8 cellular contexts compared by ENCODE assay signal in the genomic region with DNA sequence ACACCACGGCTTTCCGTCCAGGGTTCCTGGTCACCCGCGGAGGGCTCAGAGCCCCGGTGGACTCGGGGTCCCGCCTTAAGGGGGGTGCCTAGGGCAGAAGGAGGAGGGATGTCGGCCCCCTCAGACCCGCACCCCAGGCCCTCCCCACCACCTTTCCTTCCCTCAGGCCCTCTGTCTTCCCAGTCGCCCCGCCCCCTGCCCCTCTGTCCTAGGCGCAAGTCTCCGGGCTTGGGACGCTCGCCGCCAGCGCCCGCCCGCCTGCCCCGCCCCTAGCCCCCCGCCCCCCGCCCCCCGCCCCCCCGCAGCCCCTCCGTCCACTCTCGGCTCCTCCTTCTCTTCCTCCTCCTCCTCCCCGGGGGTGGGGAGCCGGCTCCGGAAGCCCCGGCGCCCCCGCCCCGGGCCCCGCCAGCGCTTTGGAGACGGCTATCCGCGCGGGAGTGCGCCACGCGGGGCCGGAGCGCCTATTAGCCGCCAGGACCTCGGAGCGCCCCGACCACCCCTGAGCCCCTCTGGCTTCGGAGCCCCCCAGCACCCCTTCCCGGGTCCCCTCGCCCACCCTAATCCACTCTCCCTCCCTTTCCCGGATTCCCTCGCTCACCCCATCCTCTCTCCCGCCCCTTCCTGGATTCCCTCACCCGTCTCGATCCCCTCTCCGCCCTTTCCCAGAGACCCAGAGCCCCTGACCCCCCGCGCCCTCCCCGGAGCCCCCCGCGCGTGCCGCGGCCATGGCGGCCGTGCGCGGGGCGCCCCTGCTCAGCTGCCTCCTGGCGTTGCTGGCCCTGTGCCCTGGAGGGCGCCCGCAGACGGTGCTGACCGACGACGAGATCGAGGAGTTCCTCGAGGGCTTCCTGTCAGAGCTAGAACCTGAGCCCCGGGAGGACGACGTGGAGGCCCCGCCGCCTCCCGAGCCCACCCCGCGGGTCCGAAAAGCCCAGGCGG. TPM values are rescaled to one million over a fixed set of nuclear protein-coding genes. Genes with fewer than 3 reads are reported as not detected.
DNase-seq lines count a peak whose midpoint lies in the region; ATAC-seq and TF ChIP-seq lines count a peak whose summit lies in the region.

Gene AEBP1, plus strand, starts transcription at position 405 of the 939 bp plus-strand sequence. Its CDS starts 321 bp downstream, at position 726.

- H3K27ac Mint-ChIP-seq in activated naive CD8-positive, alpha-beta T cell treated with anti-CD3 and anti-CD28 coated beads for 36 hours = peak within 1 kb of the TSS; percentile 66

- H3K4me3 ChIP-seq in right cardiac atrium (ENCODE audit: low read length) = peak within 1 kb of the TSS; percentile 65
- H3K4me3 ChIP-seq in retinal pigment epithelial cell (ENCODE audit: low read length) = peak within 1 kb of the TSS; percentile 46

- peak within 1 kb of the TSS; percentile 86 for H3K4me3 Mint-ChIP-seq in activated naive CD8-positive, alpha-beta T cell treated with anti-CD3 and anti-CD28 coated beads for 36 hours

- peaks cover 15% of the 10 kb centered on the region for H3K4me1 Mint-ChIP-seq in activated naive CD8-positive, alpha-beta T cell treated with anti-CD3 and anti-CD28 coated beads for 36 hours

- H3K27me3 ChIP-seq in right cardiac atrium (ENCODE audit: control insufficient read depth, insufficient read depth) = no peaks in the 10 kb centered on the region

- ATAC-seq in right cardiac atrium (peak; percentile 38 to 60), GM18511 (IDR thresholded peaks at IDR 0.05; ENCODE audit: unreplicated experiment) (no peak), GM21360 (IDR thresholded peaks at IDR 0.05; ENCODE audit: unreplicated experiment) (no peak)

- H3K36me3 Mint-ChIP-seq in activated naive CD8-positive, alpha-beta T cell treated with anti-CD3 and anti-CD28 coated beads for 36 hours = peaks cover 2% of the 10 kb centered on the region

- H3K9me3 ChIP-seq in right cardiac atrium (ENCODE audit: control insufficient read depth, low read length) = no peaks in the 10 kb centered on the region

- DNase-seq in stimulated activated CD4-positive, alpha-beta T cell treated with anti-CD3 and anti-CD28 coated beads, Interleukin-2, amount 100 ng/mL, for 4 hours (ENCODE audit: low read depth) = peak; percentile 44
- no peak for DNase-seq in stimulated activated CD4-positive, alpha-beta T cell treated with anti-CD3 and anti-CD28 coated beads, Interleukin-2, amount 100 ng/mL, for 48 hours
- DNase-seq in activated naive CD8-positive, alpha-beta T cell treated with anti-CD3 and anti-CD28 coated beads for 36 hours = peak; percentile 53
- DNase-seq in right cardiac atrium (peak; percentile 60 to 83 (median 81)), retinal pigment epithelial cell (ENCODE audit: low read depth) (no peak), T1000 (lab: John Stamatoyannopoulos, UW) (no peak)

- H3K9me3 Mint-ChIP-seq in activated naive CD8-positive, alpha-beta T cell treated with anti-CD3 and anti-CD28 coated beads for 36 hours = no peaks in the 10 kb centered on the region

- no peaks in the 10 kb centered on the region for H3K4me1 ChIP-seq in right cardiac atrium (ENCODE audit: control insufficient read depth, insufficient read depth, low read length)

- no peaks in the 10 kb centered on the region for H3K27me3 Mint-ChIP-seq in activated naive CD8-positive, alpha-beta T cell treated with anti-CD3 and anti-CD28 coated beads for 36 hours

- 3% methylated on average over 88 of the region's 89 CpGs for WGBS in right cardiac atrium

- intact Hi-C loops in right cardiac atrium (cut with DNase I) = no loop called here

- peak within 1 kb of the TSS; percentile 42 for H3K27ac ChIP-seq in right cardiac atrium (ENCODE audit: low read length)

- TF ChIP-seq CTCF in retinal pigment epithelial cell (conservative IDR thresholded peaks at IDR 0.05; ENCODE audit: low read depth, low read length) = no peak

RNA-seq across cellular contexts. Expression of gene AEBP1, which starts in this region (rescaled TPM):
- total RNA-seq in activated naive CD8-positive, alpha-beta T cell treated with anti-CD3 and anti-CD28 coated beads for 36 hours = 10 to 100 TPM; 32.6 to 38.3 TPM
- 100 to 1,000 TPM in 2 of 4 donors, 10 to 100 TPM in 2; 81.0 to 124 (median 103) TPM for total RNA-seq in right cardiac atrium
- polyA plus RNA-seq in right cardiac atrium = 62.8 TPM

Comparison
In these comparisons a context has a peak if more than half of its experiments do, and no peak if none do; other contexts are left out.
1. DNase-seq: peak in stimulated activated CD4-positive, alpha-beta T cell treated with anti-CD3 and anti-CD28 coated beads, Interleukin-2, amount 100 ng/mL, for 4 hours (single experiment), activated naive CD8-positive, alpha-beta T cell treated with anti-CD3 and anti-CD28 coated beads for 36 hours (single experiment) and right cardiac atrium (3 of 3); none in stimulated activated CD4-positive, alpha-beta T cell treated with anti-CD3 and anti-CD28 coated beads, Interleukin-2, amount 100 ng/mL, for 48 hours (0 of 2), retinal pigment epithelial cell (single experiment) and T1000 (single experiment).
2. ATAC-seq: peak in right cardiac atrium (2 of 2); none in GM18511 (single experiment) and GM21360 (single experiment).